ENCODE assay signal across 27 cellular contexts in the genomic region with DNA sequence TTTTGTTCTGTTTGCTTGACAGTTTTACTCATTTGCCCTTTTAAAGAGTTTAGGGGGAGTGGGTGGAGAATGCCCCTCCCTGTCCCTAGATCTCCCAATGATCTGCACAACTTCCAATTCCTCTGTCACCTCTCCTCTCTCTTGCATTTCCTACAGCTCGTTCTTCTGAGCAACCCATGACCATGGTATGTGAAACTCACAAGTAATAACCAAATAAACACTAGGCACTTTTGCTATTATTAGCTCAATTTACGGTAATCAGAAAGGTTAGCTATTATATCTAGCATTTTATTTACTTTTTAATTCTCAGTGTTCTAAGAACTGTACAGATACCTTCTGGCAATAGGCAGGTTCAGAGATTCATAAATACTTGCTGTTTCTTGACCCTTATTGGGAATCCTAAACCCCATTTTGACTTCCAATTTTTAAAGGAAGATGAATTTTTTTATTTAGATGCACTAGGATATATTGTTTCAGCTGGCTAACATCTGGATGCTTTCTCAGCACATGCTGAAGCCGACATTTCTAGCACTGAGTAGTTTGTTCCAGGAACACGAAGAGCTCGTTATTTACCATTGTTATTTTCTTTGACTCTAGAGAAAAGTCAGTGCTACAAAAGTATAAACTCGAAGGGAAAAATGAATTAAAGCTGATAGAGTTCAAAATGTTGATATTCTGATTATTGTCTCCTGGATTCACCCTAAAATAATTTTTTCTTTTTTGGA.
"Had no signal": no experiment of that assay in that cellular context is flagged by ENCODE, and none has a peak within 500 bp of the region (broad histone marks: within the 10 kb centered on the region; RNA-seq: fewer than 3 reads in every experiment).

No MANE protein-coding gene starts in this region.

- H3K27me3 Mint-ChIP-seq: dendritic cell treated with granulocyte-macrophage colony-stimulating factor and Interleukin-4, amounts not matched to agents 40 ng/mL and 50 ng/mL, for 4 days; naive B cell; natural killer cell treated with Interleukin-12 subunit alpha and Interleukin-12 subunit beta and Interleukin-15 and Interleukin-18, amount 100 ng/mL, for 72 hours; stimulated activated naive B cell treated with anti-CD40 and anti-IgM and Interleukin-4, amounts not matched to agents 10 μg/mL and 1 μg/mL and 100 μg/mL, for 72 hours; stimulated activated naive CD8-positive, alpha-beta T cell treated with anti-CD3 and anti-CD28 coated beads, Interleukin-15, Interleukin-2, amounts not matched to agents 100 ng/mL and 50 ng/mL, for 24 hours had no signal

- H3K27ac ChIP-seq: colonic mucosa, esophagus muscularis mucosa, gastrocnemius medialis, neural progenitor cell, psoas muscle, thoracic aorta, tibial nerve, upper lobe of left lung had no signal

- H3K27me3 ChIP-seq: colonic mucosa, esophagus muscularis mucosa, gastrocnemius medialis, neural progenitor cell, tibial nerve, upper lobe of left lung had no signal

- H3K4me2 ChIP-seq: neural progenitor cell had no signal

- FAIRE-seq: endothelial cell of umbilical vein, keratinocyte, small intestine, urothelium cell line had no signal

- H2AFZ ChIP-seq: neural progenitor cell had no signal

- H3K9me3 Mint-ChIP-seq: endodermal cell; stimulated activated naive CD8-positive, alpha-beta T cell treated with anti-CD3 and anti-CD28 coated beads, Interleukin-15, Interleukin-2, amounts not matched to agents 100 ng/mL and 50 ng/mL, for 24 hours had no signal

- H3K4me1 ChIP-seq: colonic mucosa, esophagus muscularis mucosa, gastrocnemius medialis, psoas muscle, tibial nerve, upper lobe of left lung had no signal

- H3K4me3 Mint-ChIP-seq: dendritic cell treated with granulocyte-macrophage colony-stimulating factor and Interleukin-4, amounts not matched to agents 40 ng/mL and 50 ng/mL, for 4 days; endodermal cell; mesothelial cell of epicardium; naive B cell; natural killer cell treated with Interleukin-12 subunit alpha and Interleukin-12 subunit beta and Interleukin-15 and Interleukin-18, amount 100 ng/mL, for 72 hours; neural progenitor cell; stimulated activated naive B cell treated with anti-CD40 and anti-IgM and Interleukin-4, amounts not matched to agents 10 μg/mL and 1 μg/mL and 100 μg/mL, for 72 hours; stimulated activated naive CD8-positive, alpha-beta T cell treated with anti-CD3 and anti-CD28 coated beads, Interleukin-15, Interleukin-2, amounts not matched to agents 100 ng/mL and 50 ng/mL, for 24 hours had no signal

- H3K4me1 Mint-ChIP-seq: mesothelial cell of epicardium; naive B cell; stimulated activated naive B cell treated with anti-CD40 and anti-IgM and Interleukin-4, amounts not matched to agents 10 μg/mL and 1 μg/mL and 100 μg/mL, for 72 hours had no signal

- H3K36me3 Mint-ChIP-seq: mesothelial cell of epicardium; naive B cell; neural progenitor cell; stimulated activated naive B cell treated with anti-CD40 and anti-IgM and Interleukin-4, amounts not matched to agents 10 μg/mL and 1 μg/mL and 100 μg/mL, for 72 hours had no signal

- H3K9me3 ChIP-seq: colonic mucosa, esophagus muscularis mucosa, gastrocnemius medialis, mucosa of descending colon, psoas muscle, thoracic aorta, tibial nerve, upper lobe of left lung had no signal

- ATAC-seq: gastrocnemius medialis; left lobe of liver; mucosa of descending colon; natural killer cell treated with Interleukin-12 subunit alpha and Interleukin-12 subunit beta and Interleukin-15 and Interleukin-18, amount 100 ng/mL, for 72 hours; psoas muscle; right cardiac atrium; stimulated activated naive B cell treated with anti-CD40 and anti-IgM and Interleukin-4, amounts not matched to agents 10 μg/mL and 1 μg/mL and 100 μg/mL, for 72 hours had no signal

- H3K9ac ChIP-seq: neural progenitor cell had no signal

- H3K4me3 ChIP-seq: colonic mucosa, esophagus muscularis mucosa, gastrocnemius medialis, mucosa of descending colon, neural progenitor cell, psoas muscle, thoracic aorta, tibial nerve, upper lobe of left lung had no signal

- H3K36me3 ChIP-seq: colonic mucosa, esophagus muscularis mucosa, gastrocnemius medialis, neural progenitor cell, thoracic aorta, tibial nerve, upper lobe of left lung had no signal

- DNase-seq: colonic mucosa; effector CD8-positive, alpha-beta T cell; endodermal cell; gastrocnemius medialis; head of caudate nucleus; mesenchymal stem cell; mucosa of descending colon; naive B cell; psoas muscle; right cardiac atrium; small intestine; stimulated activated CD4-positive, alpha-beta T cell treated with anti-CD3 and anti-CD28 coated beads, Interleukin-15, amount 100 ng/mL, for 24 hours; stimulated activated CD4-positive, alpha-beta T cell treated with anti-CD3 and anti-CD28 coated beads, Interleukin-2, amount 100 ng/mL, for 48 hours; stimulated activated naive B cell treated with anti-CD40 and anti-IgM and Interleukin-4, amounts not matched to agents 10 μg/mL and 1 μg/mL and 100 μg/mL, for 72 hours; upper lobe of left lung had no signal

- H3K27ac Mint-ChIP-seq: dendritic cell treated with granulocyte-macrophage colony-stimulating factor and Interleukin-4, amounts not matched to agents 40 ng/mL and 50 ng/mL, for 4 days; endodermal cell; mesothelial cell of epicardium; naive B cell; natural killer cell treated with Interleukin-12 subunit alpha and Interleukin-12 subunit beta and Interleukin-15 and Interleukin-18, amount 100 ng/mL, for 72 hours; neural progenitor cell; stimulated activated naive B cell treated with anti-CD40 and anti-IgM and Interleukin-4, amounts not matched to agents 10 μg/mL and 1 μg/mL and 100 μg/mL, for 72 hours; stimulated activated naive CD8-positive, alpha-beta T cell treated with anti-CD3 and anti-CD28 coated beads, Interleukin-15, Interleukin-2, amounts not matched to agents 100 ng/mL and 50 ng/mL, for 24 hours had no signal
